Comparison of ENCODE assay signal across 8 cellular contexts in genomic region chr1:43990271-43991199, GRCh38. TPM values are rescaled to one million over a fixed set of nuclear protein-coding genes. Genes with fewer than 3 reads are reported as not detected.
DNase-seq lines count a peak whose midpoint lies in the region; ATAC-seq and TF ChIP-seq lines count a peak whose summit lies in the region.

No MANE protein-coding gene starts in this region.

- H3K4me3 ChIP-seq in coronary artery = peak overlapping the region; percentile 84
- H3K4me3 ChIP-seq in naive thymus-derived CD4-positive, alpha-beta T cell (ENCODE audit: low read length) = peak overlapping the region; percentile 79

- CTCF ChIA-PET in naive thymus-derived CD4-positive, alpha-beta T cell (lab: Charles Lee) = no interaction called here

- peak overlapping the region; percentile 96 for H3K4me3 Mint-ChIP-seq in CD14-positive monocyte
- H3K4me3 Mint-ChIP-seq in naive thymus-derived CD4-positive, alpha-beta T cell = peak overlapping the region; percentile 83 to 95 (median 92)

- no peaks in the 10 kb centered on the region for H3K9me3 ChIP-seq in naive thymus-derived CD4-positive, alpha-beta T cell (ENCODE audit: control insufficient read depth in 2 of 3, low read length in 3 of 3)

- H3K27me3 ChIP-seq in naive thymus-derived CD4-positive, alpha-beta T cell (ENCODE audit: control insufficient read depth in 2 of 2, insufficient read depth in 2 of 2, low read length in 2 of 2) = no peaks in the 10 kb centered on the region

- peaks cover 0 to 11% of the 10 kb centered on the region in 2 donors for H3K4me1 ChIP-seq in naive thymus-derived CD4-positive, alpha-beta T cell (ENCODE audit: control insufficient read depth in 2 of 2, insufficient read depth in 2 of 2, low read length in 2 of 2)

- intact Hi-C loops in CD14-positive monocyte (cut with micrococcal nuclease) (no loop called here), posterior cingulate gyrus (cut with DNase I) (no loop called here)
- intact Hi-C loops in naive thymus-derived CD4-positive, alpha-beta T cell (cut with micrococcal nuclease) = loop anchor here (1.0 to 2.0 kb wide), 5 partner anchors 16 to 44 kb away; partner anchors contain the start of genes ATP6V0B (in 2 of the 2) and IPO13 (in 2 of the 2)

- ATAC-seq in naive thymus-derived CD4-positive, alpha-beta T cell = no peak
- ATAC-seq in HG03175 (IDR thresholded peaks at IDR 0.05; ENCODE audit: unreplicated experiment) = no peak

- POLR2A ChIA-PET in naive thymus-derived CD4-positive, alpha-beta T cell (lab: Charles Lee) = interaction anchor here (0.5 to 1.1 kb wide), 6 partner anchors 10 to 1078 kb away, joined by 3 to 5 read pairs (median 4); partner anchors contain the start of gene ATP6V0B

- peaks cover 2 to 10% (median 8%) of the 10 kb centered on the region in 3 donors for H3K27me3 Mint-ChIP-seq in CD14-positive monocyte (ENCODE audit: low read depth in 3 of 3)
- no peaks in the 10 kb centered on the region for H3K27me3 Mint-ChIP-seq in naive thymus-derived CD4-positive, alpha-beta T cell

- no peaks in the 10 kb centered on the region for H3K36me3 Mint-ChIP-seq in CD14-positive monocyte
- no peaks in the 10 kb centered on the region for H3K36me3 Mint-ChIP-seq in naive thymus-derived CD4-positive, alpha-beta T cell

- H3K27ac Mint-ChIP-seq in CD14-positive monocyte = peak overlapping the region; percentile 79 to 96 (median 89)
- H3K27ac Mint-ChIP-seq in naive thymus-derived CD4-positive, alpha-beta T cell = peak overlapping the region in 3 of 9 donors; percentile 60 to 91 (median 81)

- DNase-seq in CD14-positive monocyte (ENCODE audit: low spot score) = no peak
- peak; percentile 36 for DNase-seq in M059J (ENCODE audit: low read depth)
- DNase-seq in coronary artery (ENCODE audit: low spot score) = no peak
- no peak for DNase-seq in naive thymus-derived CD4-positive, alpha-beta T cell
- DNase-seq in NCI-H1417 treated with DMSO at 0.1 percent for 48 hours (lab: John Stamatoyannopoulos, UW) = no peak
- DNase-seq in NCI-H128 (lab: John Stamatoyannopoulos, UW; ENCODE audit: unreplicated experiment) = no peak
- no peak for DNase-seq in posterior cingulate gyrus

- H3K36me3 ChIP-seq in naive thymus-derived CD4-positive, alpha-beta T cell (ENCODE audit: control insufficient read depth in 2 of 3, insufficient read depth in 3 of 3, low read length in 3 of 3) = no peaks in the 10 kb centered on the region

- H3K4me1 Mint-ChIP-seq in CD14-positive monocyte = peaks cover 18% of the 10 kb centered on the region
- peaks cover 0 to 17% (median 9%) of the 10 kb centered on the region in 7 donors for H3K4me1 Mint-ChIP-seq in naive thymus-derived CD4-positive, alpha-beta T cell

- TF ChIP-seq CTCF in CD14-positive monocyte (IDR thresholded peaks at IDR 0.05) (no peak), coronary artery (IDR thresholded peaks at IDR 0.05) (no peak)

- peak overlapping the region; percentile 84 to 89 for H3K27ac ChIP-seq in coronary artery
- H3K27ac ChIP-seq in naive thymus-derived CD4-positive, alpha-beta T cell (ENCODE audit: low read depth, low read length) = peak overlapping the region; percentile 72

- peaks cover 0 to 2% (median 0%) of the 10 kb centered on the region in 7 donors for H3K9me3 Mint-ChIP-seq in CD14-positive monocyte
- H3K9me3 Mint-ChIP-seq in naive thymus-derived CD4-positive, alpha-beta T cell = no peaks in the 10 kb centered on the region

RNA-seq across cellular contexts. Expression of gene CCDC24, which starts 0.9 kb away (rescaled TPM):
- 1 to 10 TPM; 1.1 to 1.9 TPM for polyA plus RNA-seq in CD14-positive monocyte
- total RNA-seq in M059J (2014; rRNA removed; shearing (Covaris generic)) = 10.6 and 11.1 TPM in 2 replicates
- 1 to 10 TPM in 4 of 5 experiments, under 1 TPM in 1; 0.40 to 2.9 (median 1.6) TPM for total RNA-seq in naive thymus-derived CD4-positive, alpha-beta T cell
- under 1 TPM in 1 of 2 donors, not detected in 1; 0.41 TPM for polyA plus RNA-seq in naive thymus-derived CD4-positive, alpha-beta T cell

RNA-seq across cellular contexts. Expression of gene B4GALT2, which starts 11.5 kb away (rescaled TPM):
- polyA plus RNA-seq in CD14-positive monocyte = under 1 TPM in 1 of 2 donors, not detected in 1; 0.30 TPM
- 99.4 and 111 TPM in 2 replicates for total RNA-seq in M059J (2014; rRNA removed; shearing (Covaris generic))
- total RNA-seq in naive thymus-derived CD4-positive, alpha-beta T cell = 10 to 100 TPM in 1 of 5 experiments, 1 to 10 TPM in 2, under 1 TPM in 2; 0.49 to 16.9 (median 1.6) TPM
- polyA plus RNA-seq in naive thymus-derived CD4-positive, alpha-beta T cell = not detected

RNA-seq across cellular contexts. Expression of gene ATP6V0B, which starts 15.8 kb away (rescaled TPM):
- polyA plus RNA-seq in CD14-positive monocyte = 1,000 to 10,000 TPM in 1 of 2 donors, 100 to 1,000 TPM in 1; 954 to 1,219 TPM
- total RNA-seq in M059J (2014; rRNA removed; shearing (Covaris generic)) = 242 and 249 TPM in 2 replicates
- total RNA-seq in naive thymus-derived CD4-positive, alpha-beta T cell = 100 to 1,000 TPM in 2 of 5 experiments, 10 to 100 TPM in 3; 47.3 to 152 (median 69.3) TPM
- 100 to 1,000 TPM; 147 to 166 TPM for polyA plus RNA-seq in naive thymus-derived CD4-positive, alpha-beta T cell

RNA-seq across cellular contexts. Expression of gene DPH2, which starts 20.7 kb away (rescaled TPM):
- polyA plus RNA-seq in CD14-positive monocyte = 10 to 100 TPM; 13.0 to 14.1 TPM
- 28.1 and 33.9 TPM in 2 replicates for total RNA-seq in M059J (2014; rRNA removed; shearing (Covaris generic))
- total RNA-seq in naive thymus-derived CD4-positive, alpha-beta T cell = 10 to 100 TPM; 21.3 to 40.1 (median 29.4) TPM
- 10 to 100 TPM; 29.4 to 40.9 TPM for polyA plus RNA-seq in naive thymus-derived CD4-positive, alpha-beta T cell

RNA-seq across cellular contexts. Expression of gene SLC6A9, which starts 40.7 kb away (rescaled TPM):
- not detected for polyA plus RNA-seq in CD14-positive monocyte
- 2.1 and 5.1 TPM in 2 replicates for total RNA-seq in M059J (2014; rRNA removed; shearing (Covaris generic))
- total RNA-seq in naive thymus-derived CD4-positive, alpha-beta T cell = 1 to 10 TPM in 1 of 5 experiments, under 1 TPM in 3, not detected in 1; 0.37 to 5.0 (median 0.53) TPM
- polyA plus RNA-seq in naive thymus-derived CD4-positive, alpha-beta T cell = under 1 TPM in 1 of 2 donors, not detected in 1; 0.26 TPM

Comparison
In these comparisons a context has a peak if more than half of its experiments do, and no peak if none do; other contexts are left out.
1. intact Hi-C loops: an anchor here in naive thymus-derived CD4-positive, alpha-beta T cell (1.0 to 2.0 kb wide); none called in CD14-positive monocyte and posterior cingulate gyrus.